10 cellular contexts compared by ENCODE assay signal in the genomic region with DNA sequence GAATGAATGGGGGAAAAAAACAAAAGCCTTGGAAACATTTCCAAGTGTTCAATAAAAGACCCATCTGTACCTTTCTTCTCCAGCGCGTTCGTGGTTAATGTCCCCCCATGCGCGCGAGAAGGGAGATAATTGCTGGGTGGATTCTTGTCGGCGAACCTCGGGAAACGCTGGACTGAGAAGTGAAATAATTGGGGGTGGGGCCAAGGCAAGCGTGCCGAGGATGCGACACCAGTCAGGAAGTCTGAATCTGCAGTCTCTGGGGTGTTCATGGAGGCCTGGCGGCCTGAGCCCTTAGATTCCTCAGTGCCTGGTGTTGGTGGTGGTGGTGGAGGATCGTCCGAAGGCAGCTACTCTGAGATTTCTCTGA. TPM values are rescaled to one million over a fixed set of nuclear protein-coding genes. Genes with fewer than 3 reads are reported as not detected.
DNase-seq lines count a peak whose midpoint lies in the region; ATAC-seq and TF ChIP-seq lines count a peak whose summit lies in the region.
"Had no signal": no experiment of that assay in that cellular context is flagged by ENCODE, and none has a peak within 500 bp of the region (broad histone marks: within the 10 kb centered on the region; RNA-seq: fewer than 3 reads in every experiment).

No MANE protein-coding gene starts in this region.

- TF ChIP-seq CTCF in brain (conservative IDR thresholded peaks at IDR 0.05): peak; percentile 6 to 63

- no peaks in the 10 kb centered on the region for H3K9me3 ChIP-seq in HUES64 (ENCODE audit: insufficient read depth, low read depth, low read length)

- peaks cover 94% of the 10 kb centered on the region for H3K27me3 ChIP-seq in HUES64 (ENCODE audit: insufficient read depth, low read length)

- peaks cover 12% of the 10 kb centered on the region for H3K4me1 Mint-ChIP-seq in activated CD8-positive, alpha-beta memory T cell treated with anti-CD3 and anti-CD28 coated beads, Interleukin-2, amount 10 ng/mL, durations not matched to agents 7 days and 5 days
- peaks cover 74% of the 10 kb centered on the region for H3K4me1 Mint-ChIP-seq in brain

- peaks cover 12% of the 10 kb centered on the region; the same call in 1 of the 2 replicates for H3K4me1 ChIP-seq in HUES64 (ENCODE audit: insufficient read depth, low read length)

- no peak for DNase-seq in activated CD8-positive, alpha-beta memory T cell treated with anti-CD3 and anti-CD28 coated beads, Interleukin-2, amount 10 ng/mL, durations not matched to agents 7 days and 5 days
- DNase-seq in activated CD8-positive, alpha-beta memory T cell treated with anti-CD3 and anti-CD28 coated beads, Interleukin-2, amount 50 U/mL, for 48 hours: no peak
- no peak for DNase-seq in skeletal muscle cell (ENCODE audit: low read depth)
- no peak for DNase-seq in NCI-H526 treated with DMSO at 0.1 percent for 48 hours (lab: John Stamatoyannopoulos, UW)

- CTCF ChIA-PET in activated CD8-positive, alpha-beta memory T cell treated with anti-CD3 and anti-CD28 coated beads, Interleukin-2, amount 10 ng/mL, durations not matched to agents 7 days and 5 days (lab: Charles Lee): interaction anchor here (1.2 to 4.0 kb wide), 8 partner anchors 10 to 182 kb away, joined by 3 to 28 read pairs (median 10); no protein-coding TSS in a partner anchor

- H3K9ac ChIP-seq in HUES64 (ENCODE audit: low read depth, low read length): no peak overlapping the region

- H3K36me3 Mint-ChIP-seq in activated CD8-positive, alpha-beta memory T cell treated with anti-CD3 and anti-CD28 coated beads, Interleukin-2, amount 10 ng/mL, durations not matched to agents 7 days and 5 days: no peaks in the 10 kb centered on the region
- no peaks in the 10 kb centered on the region for H3K36me3 Mint-ChIP-seq in brain

- no peaks in the 10 kb centered on the region for H3K36me3 ChIP-seq in HUES64 (ENCODE audit: insufficient read depth, low read length)

- no peaks in the 10 kb centered on the region for H3K9me3 Mint-ChIP-seq in activated CD8-positive, alpha-beta memory T cell treated with anti-CD3 and anti-CD28 coated beads, Interleukin-2, amount 10 ng/mL, durations not matched to agents 7 days and 5 days (ENCODE audit: low read depth)
- H3K9me3 Mint-ChIP-seq in brain: peaks cover 0 to 8% (median 2%) of the 10 kb centered on the region in 5 experiments

- H3K4me3 ChIP-seq in HUES64 (ENCODE audit: low read length): peak overlapping the region; percentile 45
- peak overlapping the region; percentile 11 for H3K4me3 ChIP-seq in skeletal muscle cell (ENCODE audit: low read depth, low read length)

- 4% methylated on average over 16 of the region's 16 CpGs for WGBS in HUES64

- peaks cover 84% of the 10 kb centered on the region for H3K27me3 Mint-ChIP-seq in activated CD8-positive, alpha-beta memory T cell treated with anti-CD3 and anti-CD28 coated beads, Interleukin-2, amount 10 ng/mL, durations not matched to agents 7 days and 5 days
- H3K27me3 Mint-ChIP-seq in brain: peaks cover 80% of the 10 kb centered on the region

- no peak overlapping the region for H3K4me3 Mint-ChIP-seq in activated CD8-positive, alpha-beta memory T cell treated with anti-CD3 and anti-CD28 coated beads, Interleukin-2, amount 10 ng/mL, durations not matched to agents 7 days and 5 days
- H3K4me3 Mint-ChIP-seq in brain: peak overlapping the region; percentile 52 to 67 (median 67)

- ATAC-seq in activated CD8-positive, alpha-beta memory T cell treated with anti-CD3 and anti-CD28 coated beads, Interleukin-2, amount 10 ng/mL, durations not matched to agents 7 days and 5 days: peak; percentile 23
- ATAC-seq in HG03378 (IDR thresholded peaks at IDR 0.05; ENCODE audit: unreplicated experiment) (no peak), HG02840 (IDR thresholded peaks at IDR 0.05; ENCODE audit: low FRiP score, unreplicated experiment) (no peak)

- H3K27ac Mint-ChIP-seq in activated CD8-positive, alpha-beta memory T cell treated with anti-CD3 and anti-CD28 coated beads, Interleukin-2, amount 10 ng/mL, durations not matched to agents 7 days and 5 days: no peak overlapping the region
- no peak overlapping the region for H3K27ac Mint-ChIP-seq in brain

- no peak overlapping the region for H3K27ac ChIP-seq in HUES64 (ENCODE audit: low read depth, low read length)

RNA-seq across cellular contexts. Expression of a gene that starts 5.3 kb away (rescaled TPM):
- not detected for total RNA-seq in activated CD8-positive, alpha-beta memory T cell treated with anti-CD3 and anti-CD28 coated beads, Interleukin-2, amount 10 ng/mL, durations not matched to agents 7 days and 5 days
- polyA plus RNA-seq in HUES64 (2013, experiment 1 of 2): not detected
- not detected for polyA plus RNA-seq in HUES64 (2013, experiment 2 of 2)
- 1.6 TPM for polyA plus RNA-seq in brain (ENCODE audit: insufficient read depth, low read depth, low replicate concordance)
- total RNA-seq: M059J, pulmonary artery endothelial cell had no signal
